In the genomic region with DNA sequence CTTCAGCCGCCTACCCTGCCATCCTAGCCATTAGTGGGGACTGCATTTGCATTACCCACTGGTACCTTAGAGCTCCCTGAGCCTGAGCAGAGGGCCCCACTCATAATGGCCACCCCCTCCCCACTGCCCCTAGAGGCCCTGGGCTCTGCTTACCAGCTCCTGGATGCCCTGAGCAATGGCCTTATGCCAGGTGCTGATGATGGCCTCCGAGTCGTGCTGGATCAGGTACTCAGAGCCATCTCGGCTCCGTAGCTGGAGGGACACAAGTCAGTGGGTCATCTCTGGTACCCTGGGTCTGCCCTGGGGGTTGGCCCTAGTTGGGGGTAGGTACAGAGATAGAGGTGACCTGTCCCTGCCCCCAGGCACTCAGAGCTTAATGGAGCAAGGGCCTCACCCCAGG, we compare ENCODE assay signal across 26 cellular contexts.
"Had no signal": no experiment of that assay in that cellular context is flagged by ENCODE, and none has a peak within 500 bp of the region (broad histone marks: within the 10 kb centered on the region; RNA-seq: fewer than 3 reads in every experiment).

No MANE protein-coding gene starts in this region.

- DNase-seq: cortex of kidney; effector CD4-positive, alpha-beta T cell; foreskin keratinocyte; heart left ventricle; kidney; natural killer cell; occipital lobe; pancreas; retina; small intestine; stimulated activated CD4-positive, alpha-beta T cell treated with anti-CD3 and anti-CD28 coated beads, Interleukin-12 subunit alpha, Interleukin-12 subunit beta, amount 100 ng/mL, for 4 hours; stimulated activated CD4-positive, alpha-beta T cell treated with anti-CD3 and anti-CD28 coated beads, Interleukin-1b, Interleukin-23, amount 100 ng/mL, for 48 hours; stimulated activated CD4-positive, alpha-beta T cell treated with anti-CD3 and anti-CD28 coated beads, Interleukin-4, amount 100 ng/mL, for 1 hour; stimulated activated naive CD8-positive, alpha-beta T cell treated with anti-CD3 and anti-CD28 coated beads, Interleukin-15, Interleukin-2, amounts not matched to agents 100 U/mL and 50 U/mL, for 24 hours; substantia nigra; testis; tibial artery; upper lobe of left lung had no signal

- H3K27ac ChIP-seq: epithelial cell of prostate, esophagus muscularis mucosa, foreskin keratinocyte, gastroesophageal sphincter, hepatocyte, pancreas, right lobe of liver, testis, tibial artery, upper lobe of left lung had no signal

- H3K36me3 ChIP-seq: pancreas, right lobe of liver had no signal

- H3K4me1 ChIP-seq: foreskin keratinocyte had no signal

- ATAC-seq: foreskin keratinocyte; gastroesophageal sphincter; heart left ventricle; left lobe of liver; natural killer cell; pancreas; right lobe of liver; stimulated activated memory B cell treated with anti-CD40 and anti-IgM and Interleukin-4, amounts not matched to agents 10 μg/mL and 1 μg/mL and 100 μg/mL, for 72 hours; stimulated activated naive CD8-positive, alpha-beta T cell treated with anti-CD3 and anti-CD28 coated beads, Interleukin-15, Interleukin-2, amounts not matched to agents 100 U/mL and 50 U/mL, for 24 hours had no signal

- H3K4me3 ChIP-seq: esophagus muscularis mucosa, gastroesophageal sphincter, heart left ventricle, hepatocyte, lung, pancreas, right lobe of liver, testis, tibial artery, upper lobe of left lung had no signal

- H3K27me3 ChIP-seq: foreskin keratinocyte, gastroesophageal sphincter, heart left ventricle, hepatocyte, pancreas, right lobe of liver, testis, upper lobe of left lung had no signal

- H3K9me3 ChIP-seq: esophagus muscularis mucosa, gastroesophageal sphincter, heart left ventricle, pancreas, right lobe of liver, testis, tibial artery, upper lobe of left lung had no signal
